In genomic region chrX:103155201-103155600, GRCh38 we compare ENCODE assay signal across 24 cellular contexts. TPM values are rescaled to one million over a fixed set of nuclear protein-coding genes. Genes with fewer than 3 reads are reported as not detected.
DNase-seq lines count a peak whose midpoint lies in the region; ATAC-seq, FAIRE-seq and TF ChIP-seq lines count a peak whose summit lies in the region.
"Had no signal": no experiment of that assay in that cellular context is flagged by ENCODE, and none has a peak within 500 bp of the region (broad histone marks: within the 10 kb centered on the region; RNA-seq: fewer than 3 reads in every experiment).

No MANE protein-coding gene starts in this region.

- no peak overlapping the region for H3K9ac ChIP-seq in HepG2 (ENCODE audit: insufficient read depth, low read depth, low read length)
- no peak overlapping the region for H3K9ac ChIP-seq in SK-N-MC (ENCODE audit: insufficient read length)
- H3K9ac ChIP-seq: BLaER1 treated with 17β-estradiol and CSF1 and Interleukin-3, amounts not matched to agents 10 nM and 100 nM had no signal

- H3K36me3 Mint-ChIP-seq in HFFc6 (ENCODE audit: low read depth): no peaks in the 10 kb centered on the region
- H3K36me3 Mint-ChIP-seq: memory B cell had no signal

- no peaks in the 10 kb centered on the region for H3K9me3 Mint-ChIP-seq in HFFc6
- H3K9me3 Mint-ChIP-seq: activated naive CD4-positive, alpha-beta T cell treated with anti-CD3 and anti-CD28 coated beads for 36 hours had no signal

- no peak overlapping the region for H3K27ac Mint-ChIP-seq in HFFc6
- H3K27ac Mint-ChIP-seq: activated naive CD4-positive, alpha-beta T cell treated with anti-CD3 and anti-CD28 coated beads for 36 hours; memory B cell had no signal

- no peak for TF ChIP-seq POLR2A in HepG2 (IDR thresholded peaks at IDR 0.05; ENCODE audit: insufficient read depth in 1 of 2, low read depth in 2 of 2, low read length in 2 of 2)
- TF ChIP-seq POLR2A in right lobe of liver (IDR thresholded peaks at IDR 0.05): no peak
- TF ChIP-seq POLR2A in Peyer's patch (IDR thresholded peaks at IDR 0.05): no peak

- no peaks in the 10 kb centered on the region for H3K79me2 ChIP-seq in HepG2 (ENCODE audit: insufficient read depth, low read length)

- H3K27me3 ChIP-seq in HepG2 (ENCODE audit: control insufficient read depth in 1 of 2, insufficient read depth in 2 of 2, low read length in 2 of 2) (no peaks in the 10 kb centered on the region), right lobe of liver (no peaks in the 10 kb centered on the region), Peyer's patch (no peaks in the 10 kb centered on the region)
- H3K27me3 ChIP-seq: BLaER1 treated with 17β-estradiol and CSF1 and Interleukin-3, amounts not matched to agents 10 nM and 100 nM; neutrophil; tibial artery had no signal

- H3K36me3 ChIP-seq in HepG2 (replicated peaks in 1 of 2; ENCODE audit: control insufficient read depth in 1 of 2, insufficient read depth in 2 of 2, low read length in 2 of 2) (no peaks in the 10 kb centered on the region), right lobe of liver (no peaks in the 10 kb centered on the region), SK-N-MC (ENCODE audit: insufficient read depth, low read length) (no peaks in the 10 kb centered on the region), Peyer's patch (no peaks in the 10 kb centered on the region)
- H3K36me3 ChIP-seq: BLaER1 treated with 17β-estradiol and CSF1 and Interleukin-3, amounts not matched to agents 10 nM and 100 nM; neutrophil; tibial artery had no signal

- ATAC-seq in HepG2: no peak
- no peak for ATAC-seq in right lobe of liver
- ATAC-seq: stimulated activated naive CD8-positive, alpha-beta T cell treated with anti-CD3 and anti-CD28 coated beads, Interleukin-15, Interleukin-2, amounts not matched to agents 100 U/mL and 50 U/mL, for 24 hours had no signal

- no peaks in the 10 kb centered on the region for H3K27me3 Mint-ChIP-seq in HFFc6 (ENCODE audit: insufficient read depth)
- H3K27me3 Mint-ChIP-seq: memory B cell had no signal

- FAIRE-seq in HepG2 (lab: Jason Lieb, UNC): no peak
- FAIRE-seq: A204.1, H1 had no signal

- intact Hi-C loops in HepG2 (cut with micrococcal nuclease; ENCODE audit: unreplicated experiment) (no loop called here), right lobe of liver (cut with DNase I) (loop anchor here in 1 of 2 donors (10.0 kb wide), 1 partner anchor 200 kb away; no protein-coding TSS in a partner anchor)

- 0% methylated on average over 1 of the region's 1 CpG for WGBS in HepG2 (ENCODE audit: low lambda C conversion rate)
- 56% methylated on average over 1 of the region's 1 CpG for WGBS in right lobe of liver (ENCODE audit: insufficient coverage, low coverage, low lambda C conversion rate, missing lambda C conversion rate)

- H3K4me1 Mint-ChIP-seq in HFFc6 (ENCODE audit: low read depth): peaks cover 52% of the 10 kb centered on the region
- H3K4me1 Mint-ChIP-seq: memory B cell had no signal

- H3K4me3 ChIP-seq in HepG2 (replicated peaks in 1 of 3; ENCODE audit: insufficient read depth in 1 of 3, low read depth in 2 of 3, low read length in 3 of 3) (no peak overlapping the region), right lobe of liver (no peak overlapping the region), SK-N-MC (no peak overlapping the region), Peyer's patch (no peak overlapping the region)
- H3K4me3 ChIP-seq: BLaER1 treated with 17β-estradiol and CSF1 and Interleukin-3, amounts not matched to agents 10 nM and 100 nM; tibial artery had no signal

- no peaks in the 10 kb centered on the region for H4K20me1 ChIP-seq in HepG2 (ENCODE audit: insufficient read depth, low read length)
- H4K20me1 ChIP-seq: BLaER1 treated with 17β-estradiol and CSF1 and Interleukin-3, amounts not matched to agents 10 nM and 100 nM had no signal

- CTCF ChIA-PET in HepG2 (lab: Yijun Ruan, JAX; ENCODE audit: low intra/inter-chr PET ratio, low total read pairs): no interaction called here

- no peaks in the 10 kb centered on the region for H3K9me3 ChIP-seq in HepG2 (ENCODE audit: low read length)
- no peaks in the 10 kb centered on the region for H3K9me3 ChIP-seq in right lobe of liver
- H3K9me3 ChIP-seq in SK-N-MC (ENCODE audit: low read depth, low read length): no peaks in the 10 kb centered on the region
- no peaks in the 10 kb centered on the region for H3K9me3 ChIP-seq in Peyer's patch
- H3K9me3 ChIP-seq: neutrophil, tibial artery had no signal

- H3K27ac ChIP-seq in HepG2 (ENCODE audit: extremely low read length, insufficient read depth, low read length): no peak overlapping the region
- no peak overlapping the region for H3K27ac ChIP-seq in right lobe of liver
- 0 out of 2 replicates have a peak overlapping the region, but pooled peaks have one; percentile 30 for H3K27ac ChIP-seq in SK-N-MC
- H3K27ac ChIP-seq in Peyer's patch: no peak overlapping the region
- H3K27ac ChIP-seq: BLaER1 treated with 17β-estradiol and CSF1 and Interleukin-3, amounts not matched to agents 10 nM and 100 nM; neutrophil; tibial artery had no signal

- no peak overlapping the region for H3K4me2 ChIP-seq in HepG2 (ENCODE audit: low read depth, low read length)
- H3K4me2 ChIP-seq: BLaER1 treated with 17β-estradiol and CSF1 and Interleukin-3, amounts not matched to agents 10 nM and 100 nM had no signal

- no TSS peak for BruUV-seq in HepG2 (replicated peaks; lab: Mats Ljungman, UMichigan)

- H3K4me1 ChIP-seq in HepG2 (ENCODE audit: insufficient read depth, low read length) (peaks cover 10% of the 10 kb centered on the region; the same call in 1 of the 2 replicates), right lobe of liver (peaks cover 0 to 9% (median 0%) of the 10 kb centered on the region in 4 donors), Peyer's patch (no peaks in the 10 kb centered on the region)

- TF ChIP-seq CTCF in HepG2 (CRISPR knock-in tag; IDR thresholded peaks at IDR 0.05) (no peak), right lobe of liver (IDR thresholded peaks at IDR 0.05) (no peak), GM13976 (IDR thresholded peaks at IDR 0.05; ENCODE audit: borderline replicate concordance, control extremely low read depth, extremely low read depth, insufficient read depth, missing control alignments) (no peak), HFFc6 (IDR thresholded peaks at IDR 0.05) (no peak), Peyer's patch (IDR thresholded peaks at IDR 0.05) (no peak)

- no peak for TF ChIP-seq EP300 in HepG2 (IDR thresholded peaks at IDR 0.05; ENCODE audit: low read depth in 2 of 2, low read length in 2 of 2)
- TF ChIP-seq EP300 in HepG2 (CRISPR knock-in tag; IDR thresholded peaks at IDR 0.05; ENCODE audit: borderline replicate concordance): no peak

- no peak overlapping the region for H3K4me3 Mint-ChIP-seq in HFFc6
- H3K4me3 Mint-ChIP-seq: activated naive CD4-positive, alpha-beta T cell treated with anti-CD3 and anti-CD28 coated beads for 36 hours; memory B cell had no signal

- TF ChIP-seq RAD21 in HepG2 (CRISPR knock-in tag; IDR thresholded peaks at IDR 0.05): no peak

- no peak for DNase-seq in HepG2 (ENCODE audit: low spot score)
- DNase-seq in right lobe of liver: no peak
- DNase-seq in SK-N-MC (ENCODE audit: low read depth, low spot score): no peak
- peak; percentile 20 for DNase-seq in fibroblast of peridontal ligament (ENCODE audit: extremely low read depth)
- no peak for DNase-seq in dermis blood vessel endothelial cell
- no peak for DNase-seq in GM13976 (ENCODE audit: low spot score)
- DNase-seq in HFFc6: no peak
- no peak for DNase-seq in Peyer's patch
- DNase-seq: activated naive CD4-positive, alpha-beta T cell treated with anti-CD3 and anti-CD28 coated beads for 36 hours; activated T-cell treated with anti-CD3 and anti-CD28 coated beads, Interleukin-2, amount 50 U/mL, for 48 hours; anterior cingulate cortex; Calu3; central memory CD4-positive, alpha-beta T cell; NCI-H2171; NCI-H524 treated with DMSO at 0.1 percent for 48 hours; stimulated activated CD4-positive, alpha-beta T cell treated with anti-CD3 and anti-CD28 coated beads, Interleukin-4, amount 100 ng/mL, for 1 hour; stimulated activated naive CD8-positive, alpha-beta T cell treated with anti-CD3 and anti-CD28 coated beads, Interleukin-15, Interleukin-2, amounts not matched to agents 100 U/mL and 50 U/mL, for 24 hours; T-helper 1 cell; tibial artery had no signal

- in situ Hi-C loops in HepG2 (cut with HindIII; ENCODE audit: extremely low pct_ligation_motif_present, low pct_unique_long_range_greater_than_20kb) (loop anchor here (10.0 kb wide), 1 partner anchor 200 kb away; no protein-coding TSS in a partner anchor), GM13976 (cut with MboI; ENCODE audit: low sequenced_read_pairs, unreplicated experiment) (loop anchor here (25.0 kb wide), 1 partner anchor 193 kb away; no protein-coding TSS in a partner anchor)

- POLR2A ChIA-PET in HepG2 (lab: Yijun Ruan, JAX): no interaction called here

- no peak overlapping the region for H2AFZ ChIP-seq in HepG2 (ENCODE audit: low read length)

RNA-seq across cellular contexts. Expression of gene BEX4, which starts 59.7 kb away (rescaled TPM):
- total RNA-seq in HepG2 (2016; rRNA removed; fragmentation: Illumina TruSeq; extraction: Trizol) (not detected in 2 replicates), right lobe of liver (1 to 10 TPM; 2.2 to 6.1 (median 2.9) TPM), dermis blood vessel endothelial cell (24.9 and 26.2 TPM in 2 replicates), Peyer's patch (10 to 100 TPM in 2 of 4 donors, 1 to 10 TPM in 2; 4.4 to 16.5 (median 10.2) TPM)
- total RNA-seq in HepG2 (2016; cell fraction: cytosol; rRNA removed; fragmentation: Illumina TruSeq; extraction: Trizol; ENCODE audit: low read depth): not detected in 2 replicates
- total RNA-seq in HepG2 (2016; cell fraction: insoluble cytoplasmic fraction; rRNA removed; fragmentation: Illumina TruSeq; extraction: Trizol): not detected in 2 replicates
- total RNA-seq in HepG2 (2016; cell fraction: membrane; rRNA removed; fragmentation: Illumina TruSeq; extraction: Trizol): not detected in 2 replicates
- not detected in 2 replicates for total RNA-seq in HepG2 (2016; cell fraction: nucleus; rRNA removed; fragmentation: Illumina TruSeq; extraction: Trizol)
- not detected in 2 replicates for polyA plus RNA-seq in HepG2 (2011; rRNA removed)
- 0.05 TPM in 1 of 2 replicates, not detected in the other for polyA plus RNA-seq in HepG2 (2011; cell fraction: cytosol; rRNA removed)
- not detected in 2 replicates for polyA plus RNA-seq in HepG2 (2011; cell fraction: nucleus; rRNA removed)
- not detected in 2 replicates for polyA plus RNA-seq in HepG2 (2012)
- not detected in 2 replicates for polyA plus RNA-seq in HepG2 (2016; cell fraction: cytosol; fragmentation: Illumina TruSeq; extraction: Trizol; ENCODE audit: low read depth)
- polyA plus RNA-seq in HepG2 (2016; cell fraction: insoluble cytoplasmic fraction; fragmentation: Illumina TruSeq; extraction: Trizol; ENCODE audit: low read depth): not detected in 2 replicates
- polyA plus RNA-seq in HepG2 (2016; cell fraction: membrane; fragmentation: Illumina TruSeq; extraction: Trizol; ENCODE audit: low read depth): not detected in 2 replicates
- not detected in 2 replicates for polyA plus RNA-seq in HepG2 (2016; cell fraction: nucleus; fragmentation: Illumina TruSeq; extraction: Trizol; ENCODE audit: insufficient read depth, low read depth)
- not detected in 2 replicates for polyA minus RNA-seq in HepG2 (2011; rRNA and poly(A)+ RNA removed; ENCODE audit: low replicate concordance)
- not detected in 2 replicates for polyA minus RNA-seq in HepG2 (2011; cell fraction: cytosol; rRNA and poly(A)+ RNA removed)
- polyA minus RNA-seq in HepG2 (2011; cell fraction: nucleus; rRNA and poly(A)+ RNA removed): not detected in 2 replicates
- 1 to 10 TPM in 1 of 6 experiments, under 1 TPM in 5; 0.19 to 1.4 (median 0.32) TPM for total RNA-seq in HFFc6 (2021; fragmentation: NEBNext Ultra II Directional; extraction: Animal tissue kit (Norgen Biotek cat#: 25700))
- total RNA-seq: Calu3 had no signal
